8 cellular contexts compared by ENCODE assay signal in genomic region chrX:100512471-100512870, GRCh38.
DNase-seq lines count a peak whose midpoint lies in the region; ATAC-seq and TF ChIP-seq lines count a peak whose summit lies in the region.

No MANE protein-coding gene starts in this region.

- TF ChIP-seq POLR2A in HCT116 (IDR thresholded peaks at IDR 0.05; ENCODE audit: borderline replicate concordance, extremely low read depth, insufficient read depth, insufficient read length), result no peak

- peak; percentile 53 for TF ChIP-seq RAD21 in HCT116 (IDR thresholded peaks at IDR 0.05; ENCODE audit: low read depth)

- ATAC-seq in HCT116 (no peak; the same call in 1 of the 2 replicates), GM21515 (IDR thresholded peaks at IDR 0.05; ENCODE audit: unreplicated experiment) (no peak), HG03139 (IDR thresholded peaks at IDR 0.05; ENCODE audit: unreplicated experiment) (no peak), HG02610 (IDR thresholded peaks at IDR 0.05; ENCODE audit: unreplicated experiment) (no peak)

- no peaks in the 10 kb centered on the region for H4K20me1 ChIP-seq in HCT116 (ENCODE audit: insufficient read depth)

- intact Hi-C loops in HCT116 (cut with micrococcal nuclease), result loop anchor here (10.0 kb wide), 1 partner anchor 102 kb away; no protein-coding TSS in a partner anchor

- H3K4me1 ChIP-seq in HCT116 (ENCODE audit: control insufficient read depth in 1 of 2, insufficient read depth in 2 of 2, low read length in 2 of 2) (no peaks in the 10 kb centered on the region), adipocyte (ENCODE audit: control insufficient read depth, insufficient read depth, low read length) (no peaks in the 10 kb centered on the region)

- H2AFZ ChIP-seq in HCT116 (ENCODE audit: low read depth, low read length, poor library complexity, severe bottlenecking), result no peak overlapping the region

- H3K27ac ChIP-seq in HCT116 (ENCODE audit: low read depth, low read length), result no peak overlapping the region

- RAD21 ChIA-PET in HCT116 (lab: Charles Lee; ENCODE audit: low non-redundant PET in 1 of 2, low total read pairs in 2 of 2, uncharacterized antibody in 2 of 2, unreplicated experiment in 2 of 2), result no interaction called here

- H3K27me3 ChIP-seq in HCT116 (ENCODE audit: insufficient read depth, low read length) (no peaks in the 10 kb centered on the region; the same call in 1 of the 2 replicates), adipocyte (replicated peaks; ENCODE audit: control insufficient read depth, insufficient read depth, low read length) (peaks cover 18% of the 10 kb centered on the region), kidney epithelial cell (ENCODE audit: control insufficient read depth, insufficient read depth, low read length) (no peaks in the 10 kb centered on the region)

- POLR2A ChIA-PET in HCT116 (lab: Charles Lee), result no interaction called here

- no peaks in the 10 kb centered on the region for H3K36me3 ChIP-seq in HCT116 (ENCODE audit: control insufficient read depth in 1 of 2, insufficient read depth in 2 of 2, low read length in 2 of 2)
- H3K36me3 ChIP-seq in adipocyte (ENCODE audit: control insufficient read depth, insufficient read depth, low read length, severe bottlenecking), result no peaks in the 10 kb centered on the region
- H3K36me3 ChIP-seq in kidney epithelial cell (ENCODE audit: control insufficient read depth, insufficient read depth, low read length), result no peaks in the 10 kb centered on the region

- H3K9ac ChIP-seq in HCT116 (ENCODE audit: low read length) (no peak overlapping the region), adipocyte (ENCODE audit: low read length) (no peak overlapping the region)

- no TSS peak for BruUV-seq in HCT116 (replicated peaks; lab: Mats Ljungman, UMichigan)

- no peaks in the 10 kb centered on the region for H3K9me3 ChIP-seq in HCT116 (ENCODE audit: control insufficient read depth in 1 of 2, insufficient read depth in 1 of 2, low read depth in 1 of 2, low read length in 2 of 2)
- H3K9me3 ChIP-seq in adipocyte (ENCODE audit: control insufficient read depth, low read length), result no peaks in the 10 kb centered on the region

- CTCF ChIA-PET in HCT116 (lab: Charles Lee), result interaction anchor here (0.8 to 1.0 kb wide), 3 partner anchors 9 to 159 kb away, joined by 3 read pairs; partner anchors contain the start of gene TSPAN6

- H3K4me2 ChIP-seq in HCT116 (ENCODE audit: low read length), result no peak overlapping the region

- no peaks in the 10 kb centered on the region for H3K9me2 ChIP-seq in HCT116 (ENCODE audit: insufficient read depth)

- H3K4me3 ChIP-seq in HCT116 (replicated peaks in 1 of 2; ENCODE audit: low read depth in 1 of 2, low read length in 2 of 2) (no peak overlapping the region), adipocyte (ENCODE audit: low read length) (no peak overlapping the region), kidney epithelial cell (ENCODE audit: low read depth, low read length) (no peak overlapping the region)

- TF ChIP-seq CTCF in HCT116 (IDR thresholded peaks at IDR 0.05 in 2 of 3, conservative IDR thresholded peaks at IDR 0.05 in 1 of 3; ENCODE audit: borderline replicate concordance in 1 of 3, insufficient read depth in 1 of 3, low read depth in 2 of 3, low read length in 2 of 3) (peak; percentile 22 to 46 (median 40); a peak in 4 of 6 replicates), kidney epithelial cell (IDR thresholded peaks at IDR 0.05; ENCODE audit: insufficient read depth, low read length, poor library complexity, severe bottlenecking) (peak; percentile 54)

- H3K79me2 ChIP-seq in HCT116 (ENCODE audit: insufficient read depth, low read length), result no peaks in the 10 kb centered on the region

- peak; percentile 25 for DNase-seq in DMS53 treated with DMSO at 0.1 percent for 48 hours (lab: John Stamatoyannopoulos, UW; ENCODE audit: unreplicated experiment)
- DNase-seq in HCT116 (ENCODE audit: low read depth, low spot score), result peak; percentile 1
- peak; percentile 56 for DNase-seq in adipocyte (ENCODE audit: low read depth)
- DNase-seq in kidney epithelial cell (ENCODE audit: low read depth), result no peak
- DNase-seq in MV-4-11 (lab: John Stamatoyannopoulos, UW), result no peak

TF ChIP-seq in HCT116, 20 proteins besides CTCF, POLR2A, EP300 and RAD21:
- no peak for TF ChIP-seq CEBPB (IDR thresholded peaks at IDR 0.05; ENCODE audit: low read depth)
- TF ChIP-seq ELF1 (IDR thresholded peaks at IDR 0.05; ENCODE audit: borderline replicate concordance, low read depth), result no peak
- TF ChIP-seq YY1 (IDR thresholded peaks at IDR 0.05; ENCODE audit: extremely low read depth, insufficient replicate concordance, low read depth, low read length), result no peak
- no peak for TF ChIP-seq SIN3A (IDR thresholded peaks at IDR 0.05; ENCODE audit: low read depth)
- TF ChIP-seq REST (IDR thresholded peaks at IDR 0.05; ENCODE audit: low read depth), result no peak
- TF ChIP-seq TCF7L2 (IDR thresholded peaks at IDR 0.05; ENCODE audit: borderline replicate concordance, extremely low read depth, insufficient read depth, insufficient read length), result no peak
- TF ChIP-seq EGR1 (IDR thresholded peaks at IDR 0.05; ENCODE audit: low read depth), result no peak
- no peak for TF ChIP-seq SP1 (IDR thresholded peaks at IDR 0.05; ENCODE audit: low read depth)

Comparison
In these comparisons a context has a peak if more than half of its experiments do, and no peak if none do; other contexts are left out.
1. DNase-seq: peak in DMS53 treated with DMSO at 0.1 percent for 48 hours (single experiment), HCT116 (single experiment) and adipocyte (single experiment); none in kidney epithelial cell (single experiment) and MV-4-11 (single experiment).